In the genomic region with DNA sequence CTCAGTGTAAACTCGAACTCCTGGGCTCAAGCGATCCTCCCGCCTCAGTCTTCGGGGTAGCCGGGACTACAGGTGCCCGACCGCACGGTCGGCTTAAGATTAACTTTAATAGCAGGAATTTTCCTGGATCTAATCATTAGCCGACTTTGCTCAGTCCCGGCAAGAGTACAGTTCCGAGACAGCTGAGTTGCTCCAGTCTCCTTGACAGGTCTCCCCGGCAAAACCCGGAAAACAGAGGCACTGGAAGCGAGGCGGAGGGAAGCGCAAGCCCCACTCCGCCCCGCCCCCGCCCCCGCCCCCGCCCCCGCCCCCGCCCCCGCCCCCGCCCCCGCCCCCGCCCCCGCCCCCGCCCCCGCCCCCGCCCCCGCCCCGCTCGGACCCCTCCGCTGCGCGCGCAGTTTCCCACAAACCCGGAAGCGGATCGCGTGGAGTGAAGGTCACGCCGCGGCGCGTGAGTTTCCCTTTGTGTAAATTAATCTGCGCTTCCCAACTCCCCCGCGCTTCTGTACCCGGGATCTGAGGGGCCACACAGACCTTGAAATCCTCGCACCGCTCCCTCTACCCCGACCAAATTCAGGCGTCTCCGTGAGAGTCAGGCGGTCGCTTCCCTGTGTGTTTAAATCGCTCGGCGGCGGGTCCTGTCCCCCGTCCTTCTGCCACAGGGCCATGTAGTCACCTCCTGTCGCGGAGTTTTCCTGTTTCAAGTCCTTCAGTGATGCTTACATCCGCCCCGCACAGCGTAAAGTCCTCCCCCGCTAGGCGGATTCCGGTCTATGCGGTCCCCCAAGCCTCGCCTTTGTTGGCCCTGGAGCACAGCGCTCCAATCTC, we compare ENCODE assay signal across 8 cellular contexts. TPM values are rescaled to one million over a fixed set of nuclear protein-coding genes. Genes with fewer than 3 reads are reported as not detected.
A peak's percentile ranks its signal among the peaks of the same experiment; 100 is the strongest.
DNase-seq lines count a peak whose midpoint lies in the region; ATAC-seq and TF ChIP-seq lines count a peak whose summit lies in the region.

A gene (plus strand): TSS at position 397 of the 828 bp plus-strand sequence. CDS start 3,244 bp downstream, outside the sequence.

- H3K27me3 ChIP-seq in smooth muscle cell (ENCODE audit: low read depth), result no peaks in the 10 kb centered on the region

- 3% methylated on average over 46 of the region's 75 CpGs for WGBS in smooth muscle cell (ENCODE audit: low lambda C conversion rate)

- peak within 1 kb of the TSS; percentile 91 to 94 for H3K4me3 ChIP-seq in cardiac fibroblast (replicated peaks in 1 of 2; ENCODE audit: low read depth in 2 of 2, low read length in 2 of 2)
- H3K4me3 ChIP-seq in smooth muscle cell, result peak within 1 kb of the TSS; percentile 97

- DNase-seq in GF-D8 (lab: John Stamatoyannopoulos, UW), result peak; percentile 25
- DNase-seq in NCI-H2227 (lab: John Stamatoyannopoulos, UW; ENCODE audit: unreplicated experiment), result peak; percentile 90
- DNase-seq in activated CD4-positive, CD25-positive, alpha-beta regulatory T cell (lab: John Stamatoyannopoulos, UW), result peak; percentile 53 to 80 (median 68)
- DNase-seq in cardiac fibroblast (ENCODE audit: low read depth in 2 of 2), result peak; percentile 73 to 83
- peak; percentile 84 for DNase-seq in inferior parietal cortex (ENCODE audit: extremely low spot score)
- DNase-seq in smooth muscle cell (lab: John Stamatoyannopoulos, UW; ENCODE audit: unreplicated experiment), result peak; percentile 71

- peaks cover 11% of the 10 kb centered on the region for H3K36me3 ChIP-seq in smooth muscle cell (ENCODE audit: low read depth)

- H4K20me1 ChIP-seq in smooth muscle cell (ENCODE audit: low read depth), result no peaks in the 10 kb centered on the region

- peak within 1 kb of the TSS; percentile 97 for H3K4me2 ChIP-seq in smooth muscle cell

- no peaks in the 10 kb centered on the region for H3K4me1 ChIP-seq in smooth muscle cell (ENCODE audit: low read depth)

- no peaks in the 10 kb centered on the region for H3K9me3 ChIP-seq in smooth muscle cell (replicated peaks; ENCODE audit: low read depth)

- H3K27ac ChIP-seq in smooth muscle cell (ENCODE audit: low read depth), result peak within 1 kb of the TSS; percentile 89

- H3K9ac ChIP-seq in smooth muscle cell (ENCODE audit: low read depth), result peak within 1 kb of the TSS; percentile 92

- H2AFZ ChIP-seq in smooth muscle cell (ENCODE audit: low read depth), result peak within 1 kb of the TSS; percentile 99

- H3F3A ChIP-seq in smooth muscle cell (ENCODE audit: low read depth), result peaks cover 9% of the 10 kb centered on the region

- TF ChIP-seq CTCF in cardiac fibroblast (IDR thresholded peaks at IDR 0.05; ENCODE audit: low read depth, low read length), result no peak
- no peak for TF ChIP-seq CTCF in smooth muscle cell (IDR thresholded peaks at IDR 0.05; ENCODE audit: borderline replicate concordance, insufficient read depth, poor library complexity, severe bottlenecking)

- H3K79me2 ChIP-seq in smooth muscle cell (ENCODE audit: low read depth), result no peaks in the 10 kb centered on the region

- peak; percentile 50 for ATAC-seq in HG03039 (IDR thresholded peaks at IDR 0.05; ENCODE audit: unreplicated experiment)
- ATAC-seq in GM18873 (IDR thresholded peaks at IDR 0.05; ENCODE audit: low FRiP score, unreplicated experiment), result no peak

RNA-seq across cellular contexts. Expression of the gene that starts here (rescaled TPM):
- total RNA-seq in smooth muscle cell, result 7.4 and 7.5 TPM in 2 replicates
- 10.7 and 11.0 TPM in 2 replicates for polyA plus RNA-seq in smooth muscle cell

Comparison
In these comparisons a context has a peak if more than half of its experiments do, and no peak if none do; other contexts are left out.
1. DNase-seq: peak in every context shown above with its lines; median percentile 90 in NCI-H2227; 84 in inferior parietal cortex; 78 in cardiac fibroblast; 71 in smooth muscle cell; 68 in activated CD4-positive, CD25-positive, alpha-beta regulatory T cell; 25 in GF-D8.